ENCODE assay signal across 22 cellular contexts in the genomic region with DNA sequence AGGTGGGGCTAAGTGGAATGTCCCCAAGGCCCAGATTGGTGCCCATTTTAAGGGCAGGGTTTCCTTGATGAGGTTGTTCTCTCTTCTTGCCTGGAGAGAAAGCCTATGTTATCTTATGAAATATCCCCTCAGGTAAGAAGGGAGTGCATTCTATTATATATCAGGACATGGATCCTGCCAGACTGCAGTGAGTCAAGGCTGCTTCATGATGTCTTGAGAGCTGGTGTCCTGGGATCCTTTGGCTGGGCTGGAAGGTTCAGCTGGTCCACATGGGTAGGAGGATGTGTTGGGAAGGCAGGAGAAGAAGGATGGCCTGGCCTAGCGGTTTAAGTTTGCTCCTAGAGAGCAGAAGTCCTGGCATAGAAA.
DNase-seq lines count a peak whose midpoint lies in the region; ATAC-seq and TF ChIP-seq lines count a peak whose summit lies in the region.
"Had no signal": no experiment of that assay in that cellular context is flagged by ENCODE, and none has a peak within 500 bp of the region (broad histone marks: within the 10 kb centered on the region; RNA-seq: fewer than 3 reads in every experiment).

No MANE protein-coding gene starts in this region.

- peaks cover 79% of the 10 kb centered on the region for H3K4me1 Mint-ChIP-seq in chondrocyte (ENCODE audit: low read depth)
- peaks cover 60% of the 10 kb centered on the region for H3K4me1 Mint-ChIP-seq in nephron

- H3K27me3 Mint-ChIP-seq in chondrocyte (ENCODE audit: low read depth) (no peaks in the 10 kb centered on the region), nephron (ENCODE audit: low read depth) (no peaks in the 10 kb centered on the region)

- H3K36me3 ChIP-seq in RWPE2 (ENCODE audit: low read depth): no peaks in the 10 kb centered on the region
- H3K36me3 ChIP-seq: BLaER1 treated with 17β-estradiol and CSF1 and Interleukin-3, amounts not matched to agents 10 nM and 100 nM; Peyer's patch; SJSA1 had no signal

- H3K27ac Mint-ChIP-seq in chondrocyte (ENCODE audit: unreplicated experiment): peak overlapping the region; percentile 29
- peak overlapping the region in 2 of 3 experiments; percentile 5 to 85 for H3K27ac Mint-ChIP-seq in nephron
- H3K27ac Mint-ChIP-seq: CD8-positive, alpha-beta T cell had no signal

- H3K9me3 ChIP-seq in RWPE2 (ENCODE audit: severe bottlenecking): no peaks in the 10 kb centered on the region
- H3K9me3 ChIP-seq: Peyer's patch, SJSA1 had no signal

- peak; percentile 52; the same call in 1 of the 3 replicates for ATAC-seq in RWPE2 (ENCODE audit: low read depth)
- no peak for ATAC-seq in HG03520 (IDR thresholded peaks at IDR 0.05; ENCODE audit: unreplicated experiment)
- ATAC-seq: CD8-positive, alpha-beta T cell; HepG2; K562 had no signal

- H3K27me3 ChIP-seq in RWPE2 (ENCODE audit: insufficient read depth, poor library complexity, severe bottlenecking): no peaks in the 10 kb centered on the region
- H3K27me3 ChIP-seq: BLaER1 treated with 17β-estradiol and CSF1 and Interleukin-3, amounts not matched to agents 10 nM and 100 nM; Peyer's patch; SJSA1 had no signal

- peaks cover 15% of the 10 kb centered on the region for H3K4me1 ChIP-seq in RWPE2 (ENCODE audit: insufficient read depth, poor library complexity, severe bottlenecking)
- H3K4me1 ChIP-seq: Peyer's patch had no signal

- H3K9me3 Mint-ChIP-seq in chondrocyte (ENCODE audit: low read depth): no peaks in the 10 kb centered on the region
- H3K9me3 Mint-ChIP-seq in nephron: no peaks in the 10 kb centered on the region
- H3K9me3 Mint-ChIP-seq: CD8-positive, alpha-beta T cell had no signal

- TF ChIP-seq CTCF in C4-2B (conservative IDR thresholded peaks at IDR 0.05) (no peak), RWPE2 (IDR thresholded peaks at IDR 0.05; ENCODE audit: poor library complexity, severe bottlenecking) (no peak), chondrocyte (IDR thresholded peaks at IDR 0.05) (no peak), nephron (IDR thresholded peaks at IDR 0.05; ENCODE audit: unreplicated experiment in 3 of 3) (no peak)

- H3K36me3 Mint-ChIP-seq in chondrocyte (ENCODE audit: low read depth): peaks cover 8% of the 10 kb centered on the region
- H3K36me3 Mint-ChIP-seq in nephron (ENCODE audit: low read depth): no peaks in the 10 kb centered on the region
- H3K36me3 Mint-ChIP-seq: CD8-positive, alpha-beta T cell had no signal

- no peak overlapping the region for H3K4me3 Mint-ChIP-seq in chondrocyte (ENCODE audit: unreplicated experiment)
- H3K4me3 Mint-ChIP-seq in nephron: no peak overlapping the region
- H3K4me3 Mint-ChIP-seq: CD8-positive, alpha-beta T cell had no signal

- H3K4me3 ChIP-seq in RWPE2 (ENCODE audit: severe bottlenecking): no peak overlapping the region
- H3K4me3 ChIP-seq: BLaER1 treated with 17β-estradiol and CSF1 and Interleukin-3, amounts not matched to agents 10 nM and 100 nM; K562; Peyer's patch; SJSA1 had no signal

- H3K27ac ChIP-seq in C4-2B (peak overlapping the region; percentile 64), RWPE2 (ENCODE audit: poor library complexity, severe bottlenecking) (no peak overlapping the region)
- H3K27ac ChIP-seq: 22Rv1; BLaER1 treated with 17β-estradiol and CSF1 and Interleukin-3, amounts not matched to agents 10 nM and 100 nM; Peyer's patch; SJSA1 had no signal

- no peak for DNase-seq in RWPE2 (ENCODE audit: low spot score)
- no peak for DNase-seq in chondrocyte (ENCODE audit: low spot score)
- no peak for DNase-seq in pons (ENCODE audit: low spot score)
- DNase-seq in activated CD4-positive, alpha-beta T cell treated with anti-CD3 and anti-CD28 coated beads, Interleukin-2, amount 50 U/mL, for 48 hours: no peak
- DNase-seq in mucosa of gallbladder (ENCODE audit: low spot score): no peak
- DNase-seq: ACHN; CD8-positive, alpha-beta T cell; MM.1S; NCI-H1048; NCI-H1417 treated with DMSO at 0.1 percent for 48 hours; NCI-H187 treated with DMSO at 0.1 percent for 48 hours; NCI-H2107; NCI-H2227 treated with DMSO at 0.1 percent for 48 hours; Peyer's patch had no signal
